8 cellular contexts compared by ENCODE assay signal in genomic region chr3:100103558-100104441, GRCh38. TPM values are rescaled to one million over a fixed set of nuclear protein-coding genes. Genes with fewer than 3 reads are reported as not detected.
DNase-seq lines count a peak whose midpoint lies in the region; TF ChIP-seq lines count a peak whose summit lies in the region.

No MANE protein-coding gene starts in this region.

- intact Hi-C loops in transverse colon (cut with DNase I; ENCODE audit: low total_unique reads): no loop called here

- peak in 2 of 3 experiments; percentile 9 to 76 for DNase-seq in NCI-H1417 (lab: John Stamatoyannopoulos, UW)
- no peak for DNase-seq in NCI-H1417 treated with DMSO at 0.1 percent for 48 hours (lab: John Stamatoyannopoulos, UW)
- peak; percentile 9 for DNase-seq in NAMALWA (ENCODE audit: low spot score)
- DNase-seq in dedifferentiated amniotic fluid mesenchymal stem cell (ENCODE audit: extremely low spot score): peak; percentile 34
- DNase-seq in transverse colon: peak; percentile 8
- no peak for DNase-seq in NCI-H82 (lab: John Stamatoyannopoulos, UW)
- DNase-seq in NCI-H1436 (lab: John Stamatoyannopoulos, UW): no peak

- TF ChIP-seq EP300 in transverse colon (IDR thresholded peaks at IDR 0.05; ENCODE audit: low read depth): no peak

- H3K27ac ChIP-seq in HEK293 (ENCODE audit: extremely low read depth, low read depth, low read length) (no peak overlapping the region), transverse colon (peak overlapping the region; percentile 28 to 48 (median 44))

- TF ChIP-seq POLR2A in transverse colon (IDR thresholded peaks at IDR 0.05): no peak

- no peak for TF ChIP-seq CTCF in HEK293 (tag by site-specific recombination; IDR thresholded peaks at IDR 0.05)
- no peak for TF ChIP-seq CTCF in transverse colon (IDR thresholded peaks at IDR 0.05)

- H3K36me3 ChIP-seq in HEK293 (ENCODE audit: control insufficient read depth in 2 of 2, insufficient read depth in 1 of 2, low read length in 2 of 2): no peaks in the 10 kb centered on the region
- H3K36me3 ChIP-seq in transverse colon: no peaks in the 10 kb centered on the region

- in situ Hi-C loops in transverse colon (cut with MboI; ENCODE audit: low pct_ligation_motif_present in 1 of 4, low pct_unique_long_range_greater_than_20kb in 1 of 4, low sequenced_read_pairs in 3 of 4): no loop called here

- peaks cover 24% of the 10 kb centered on the region for H3K4me1 ChIP-seq in HEK293 (ENCODE audit: control insufficient read depth, insufficient read depth, low read length)
- peaks cover 21 to 57% (median 30%) of the 10 kb centered on the region in 4 donors for H3K4me1 ChIP-seq in transverse colon

- H3K9me3 ChIP-seq in HEK293 (ENCODE audit: control insufficient read depth, insufficient read depth, low read depth, low read length): no peaks in the 10 kb centered on the region
- H3K9me3 ChIP-seq in transverse colon: no peaks in the 10 kb centered on the region

- no peaks in the 10 kb centered on the region for H3K27me3 ChIP-seq in transverse colon

- H3K4me3 ChIP-seq in HEK293 (ENCODE audit: low read depth, low read length) (no peak overlapping the region), transverse colon (no peak overlapping the region)

- 62 to 74% methylated on average over 3 to 4 of the region's 4 CpGs for WGBS in transverse colon (ENCODE audit: low coverage in 1 of 2), 2 donors

- CTCF ChIA-PET in HEK293 (lab: Yijun Ruan, JAX): interaction anchor here (0.6 to 1.5 kb wide), 4 partner anchors 9 to 151 kb away, joined by 3 to 4 read pairs (median 3); no protein-coding TSS in a partner anchor

- POLR2A ChIA-PET in HEK293 (lab: Yijun Ruan, JAX): interaction anchor here (1.0 kb wide), 1 partner anchor 14 kb away, joined by 4 read pairs; no protein-coding TSS in a partner anchor

TF ChIP-seq in HEK293, 187 proteins besides CTCF, POLR2A, EP300 and RAD21:
- TF ChIP-seq ZNF335 (tag by site-specific recombination; conservative IDR thresholded peaks at IDR 0.05): peak; percentile 56
- TF ChIP-seq FEZF1 (tag by site-specific recombination; IDR thresholded peaks at IDR 0.05): no peak
- peak; percentile 52; the same call in 1 of the 2 replicates for TF ChIP-seq REST (tag by site-specific recombination; IDR thresholded peaks at IDR 0.05)
- TF ChIP-seq ZNF10 (tag by site-specific recombination; IDR thresholded peaks at IDR 0.05): 0 out of 2 replicates have a peak, but pooled peaks have one; percentile 42
- peak; percentile 37; the same call in 1 of the 2 replicates for TF ChIP-seq ZNF341 (tag by site-specific recombination; IDR thresholded peaks at IDR 0.05; ENCODE audit: low read depth)
- TF ChIP-seq ZNF548 (tag by site-specific recombination; IDR thresholded peaks at IDR 0.05): no peak
- TF ChIP-seq ZNF366 (tag by site-specific recombination; conservative IDR thresholded peaks at IDR 0.05): no peak; the same call in 1 of the 2 replicates
- TF ChIP-seq PRDM10 (tag by site-specific recombination; IDR thresholded peaks at IDR 0.05): peak; percentile 54

RNA-seq across cellular contexts. Expression of gene FILIP1L, which starts 10.5 kb away (rescaled TPM):
- total RNA-seq in transverse colon: 10 to 100 TPM; 12.3 to 38.2 (median 26.9) TPM

Comparison
In these comparisons a context has a peak if more than half of its experiments do, and no peak if none do; other contexts are left out.
1. DNase-seq: peak in NCI-H1417 (2 of 3), NAMALWA (single experiment), dedifferentiated amniotic fluid mesenchymal stem cell (single experiment) and transverse colon (single experiment); none in NCI-H1417 treated with DMSO at 0.1 percent for 48 hours (single experiment), NCI-H82 (single experiment) and NCI-H1436 (single experiment).